In the genomic region with DNA sequence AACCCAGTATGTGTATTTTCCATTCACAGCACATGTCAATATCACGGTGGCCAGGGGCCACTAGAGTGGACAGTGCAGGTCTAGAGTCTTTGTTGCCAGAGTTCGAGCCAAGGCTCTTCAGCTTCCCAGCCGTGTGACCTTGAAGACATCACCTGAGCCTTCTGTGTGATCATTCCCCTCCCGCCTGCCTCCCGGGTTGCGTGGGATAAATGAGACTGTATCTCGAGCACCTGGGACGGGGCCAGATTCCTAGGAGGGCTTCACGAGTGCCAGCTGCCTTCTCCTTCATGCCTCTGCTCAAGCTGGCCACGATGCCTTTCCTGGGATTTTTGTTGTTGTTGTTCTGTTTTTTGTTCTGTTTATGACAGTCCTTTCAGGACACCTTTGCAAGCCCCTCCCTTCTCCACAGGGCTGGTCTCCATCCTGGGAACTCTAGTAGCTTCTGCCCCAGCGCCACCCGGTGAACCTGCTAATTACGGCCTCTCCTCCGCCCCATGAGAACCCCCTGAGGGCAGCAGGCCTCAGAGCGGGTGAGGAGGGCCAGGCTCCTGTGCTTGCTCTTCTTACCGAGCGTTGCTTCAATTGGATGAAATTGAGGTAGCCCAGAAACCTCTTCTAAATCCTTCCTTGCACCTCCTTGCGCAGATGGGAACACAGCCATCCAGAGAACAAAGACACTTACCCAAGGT, we compare ENCODE assay signal across 16 cellular contexts. TPM values are rescaled to one million over a fixed set of nuclear protein-coding genes. Genes with fewer than 3 reads are reported as not detected.
A peak's percentile ranks its signal among the peaks of the same experiment; 100 is the strongest.
DNase-seq lines count a peak whose midpoint lies in the region; ATAC-seq lines count a peak whose summit lies in the region.
"Had no signal": no experiment of that assay in that cellular context is flagged by ENCODE, and none has a peak within 500 bp of the region (broad histone marks: within the 10 kb centered on the region; RNA-seq: fewer than 3 reads in every experiment).

No MANE protein-coding gene starts in this region.

- no peak overlapping the region for H2BK120ac ChIP-seq in neuronal stem cell (ENCODE audit: low read depth, low read length)

- ATAC-seq in HG03469 (IDR thresholded peaks at IDR 0.05; ENCODE audit: unreplicated experiment), result no peak
- no peak for ATAC-seq in HG03378 (IDR thresholded peaks at IDR 0.05; ENCODE audit: unreplicated experiment)
- ATAC-seq: PC-3, T-cell had no signal

- H2AFZ ChIP-seq in neuronal stem cell (ENCODE audit: low read length), result no peak overlapping the region

- H3K9ac ChIP-seq in neuronal stem cell (ENCODE audit: low read depth, low read length, poor library complexity), result no peak overlapping the region

- H3K4ac ChIP-seq in neuronal stem cell (ENCODE audit: low read length), result no peak overlapping the region

- H3K27ac ChIP-seq in caudate nucleus (ENCODE audit: low read depth, low read length), result peak overlapping the region; percentile 48
- no peak overlapping the region for H3K27ac ChIP-seq in neuronal stem cell (replicated peaks; ENCODE audit: low read length)
- H3K27ac ChIP-seq: SK-N-MC had no signal

- no peak overlapping the region for H4K91ac ChIP-seq in neuronal stem cell (ENCODE audit: low read depth, low read length, poor library complexity)

- H3K14ac ChIP-seq in neuronal stem cell (ENCODE audit: low read length), result no peak overlapping the region

- H3K4me2 ChIP-seq in neuronal stem cell (ENCODE audit: insufficient read depth, low read length, poor library complexity, severe bottlenecking), result no peak overlapping the region

- H3K36me3 ChIP-seq in neuronal stem cell (replicated peaks in 1 of 2; ENCODE audit: control insufficient read depth in 2 of 2, insufficient read depth in 2 of 2, low read length in 2 of 2), result no peaks in the 10 kb centered on the region

- peak overlapping the region; percentile 25 for H3K18ac ChIP-seq in neuronal stem cell (ENCODE audit: low read length)

- no peak overlapping the region for H3K23ac ChIP-seq in neuronal stem cell (ENCODE audit: low read depth, low read length, poor library complexity)

- H2BK5ac ChIP-seq in neuronal stem cell (ENCODE audit: low read length), result no peak overlapping the region

- H2BK12ac ChIP-seq in neuronal stem cell (ENCODE audit: low read length), result no peak overlapping the region

- no peaks in the 10 kb centered on the region for H3K9me3 ChIP-seq in neuronal stem cell (replicated peaks in 1 of 2; ENCODE audit: control insufficient read depth in 2 of 2, insufficient read depth in 1 of 2, low read depth in 1 of 2, low read length in 2 of 2)

- H3K4me1 ChIP-seq in neuronal stem cell (ENCODE audit: control insufficient read depth in 2 of 2, insufficient read depth in 1 of 2, low read depth in 1 of 2, low read length in 2 of 2), result peaks cover 2 to 16% of the 10 kb centered on the region in 2 donors

- H3K27me3 ChIP-seq in neuronal stem cell (ENCODE audit: control insufficient read depth in 3 of 3, insufficient read depth in 3 of 3, low read depth in 1 of 3, low read length in 3 of 3), result peaks cover 11 to 79% (median 36%) of the 10 kb centered on the region in 3 experiments

- whole genome bisulfite sequencing in neuronal stem cell (ENCODE audit: extremely low coverage in 2 of 2, insufficient read length in 2 of 2, insufficient replicate concordance in 1 of 2), 2 donors, result no CpG with 5 or more reads among the region's 18 CpGs

- H3K4me3 ChIP-seq in neuronal stem cell (ENCODE audit: low read length in 2 of 2), result no peak overlapping the region
- H3K4me3 ChIP-seq: SK-N-MC had no signal

- no peak overlapping the region for H4K8ac ChIP-seq in neuronal stem cell (ENCODE audit: low read depth, low read length)

- DNase-seq in NCI-H2171 treated with DMSO at 0.1 percent for 48 hours (lab: John Stamatoyannopoulos, UW) (peak; percentile 58), NCI-H2171 (lab: John Stamatoyannopoulos, UW) (no peak), DMS79 (lab: John Stamatoyannopoulos, UW) (peak; percentile 91), caudate nucleus (lab: John Stamatoyannopoulos, UW) (peak in 12 of 61 donors; percentile 16 to 64 (median 30)), neuronal stem cell (ENCODE audit: low spot score) (no peak)
- DNase-seq in stimulated activated CD4-positive, alpha-beta T cell treated with anti-CD3 and anti-CD28 coated beads, Interleukin-2, amount 100 ng/mL, for 48 hours, result no peak
- DNase-seq: NCI-H1105 treated with DMSO at 0.1 percent for 48 hours, NCI-H187, NCI-H345, NCI-H526 treated with DMSO at 0.1 percent for 48 hours, PC-3, T-cell had no signal

- no peak overlapping the region for H2BK15ac ChIP-seq in neuronal stem cell (ENCODE audit: low read length)

- H3K79me1 ChIP-seq in neuronal stem cell (ENCODE audit: low read depth, low read length), result no peaks in the 10 kb centered on the region

- H2AK5ac ChIP-seq in neuronal stem cell (ENCODE audit: low read depth, low read length), result no peak overlapping the region

RNA-seq across cellular contexts. Expression of a gene that starts 3.9 kb away (rescaled TPM):
- polyA plus RNA-seq in neuronal stem cell (2013, experiment 1 of 2), result 0.54 TPM
- polyA plus RNA-seq in neuronal stem cell (2013, experiment 2 of 2), result 0.58 TPM

RNA-seq across cellular contexts. Expression of a gene that starts 52.6 kb away (rescaled TPM):
- 15.0 TPM for polyA plus RNA-seq in neuronal stem cell (2013, experiment 1 of 2)
- 14.9 TPM for polyA plus RNA-seq in neuronal stem cell (2013, experiment 2 of 2)

RNA-seq across cellular contexts. Expression of a gene that starts 57.8 kb away (rescaled TPM):
- not detected for polyA plus RNA-seq in neuronal stem cell (2013, experiment 1 of 2)
- polyA plus RNA-seq in neuronal stem cell (2013, experiment 2 of 2), result not detected
- polyA plus RNA-seq: CD14-positive monocyte had no signal

Comparison
In these comparisons a context has a peak if more than half of its experiments do, and no peak if none do; other contexts are left out.
1. DNase-seq: peak in NCI-H2171 treated with DMSO at 0.1 percent for 48 hours (single experiment) and DMS79 (single experiment); none in NCI-H2171 (single experiment), neuronal stem cell (single experiment) and stimulated activated CD4-positive, alpha-beta T cell treated with anti-CD3 and anti-CD28 coated beads, Interleukin-2, amount 100 ng/mL, for 48 hours (0 of 2).